In the genomic region with DNA sequence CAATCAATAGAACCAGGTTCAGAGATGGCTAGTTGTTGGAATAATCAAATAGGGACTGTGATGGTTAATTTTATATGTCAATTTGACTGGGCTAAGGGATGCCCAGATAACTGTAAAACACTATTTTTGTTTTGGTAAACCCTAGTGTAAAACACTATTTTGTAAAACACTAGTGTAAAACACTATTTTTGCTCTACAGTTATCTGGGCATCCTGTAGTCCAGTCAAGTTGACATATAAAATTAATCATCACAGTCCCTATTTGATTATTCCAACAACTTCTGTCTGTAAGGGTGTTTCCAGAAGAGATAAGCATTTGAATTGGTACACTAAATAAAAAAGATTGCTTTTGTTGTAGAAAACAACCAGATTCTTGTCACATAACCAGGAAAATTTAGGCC, we compare ENCODE assay signal across 35 cellular contexts.
"Had no signal": no experiment of that assay in that cellular context is flagged by ENCODE, and none has a peak within 500 bp of the region (broad histone marks: within the 10 kb centered on the region; RNA-seq: fewer than 3 reads in every experiment).

No MANE protein-coding gene starts in this region.

- H3K36me3 ChIP-seq: MG63 had no signal

- H3K27ac ChIP-seq: KMS-11 had no signal

- DNase-seq: Karpas-422, Kasumi-1, KG1, MG63, MM.1S, MV-4-11, NCI-H1048, NCI-H1092, NCI-H1092 treated with DMSO at 0.1 percent for 48 hours, NCI-H1105, NCI-H1105 treated with DMSO at 0.1 percent for 48 hours, NCI-H1417, NCI-H1417 treated with DMSO at 0.1 percent for 48 hours, NCI-H1436, NCI-H1436 treated with DMSO at 0.1 percent for 48 hours, NCI-H146, NCI-H1694, NCI-H1694 treated with DMSO at 0.1 percent for 48 hours, NCI-H187, NCI-H187 treated with DMSO at 0.1 percent for 48 hours, NCI-H1930, NCI-H2029, NCI-H2029 treated with DMSO at 0.1 percent for 48 hours, NCI-H2081, NCI-H2081 treated with DMSO at 0.1 percent for 48 hours, NCI-H2107, NCI-H2171, NCI-H2171 treated with DMSO at 0.1 percent for 48 hours, NCI-H2227 treated with DMSO at 0.1 percent for 48 hours, NCI-H226, NCI-H345, NCI-H446, NCI-H446 treated with DMSO at 0.1 percent for 48 hours, NCI-H510A had no signal

- H3K27me3 ChIP-seq: MG63 had no signal

- H3K9me3 ChIP-seq: MG63 had no signal

- H3K4me3 ChIP-seq: MG63 had no signal
